8 cellular contexts compared by ENCODE assay signal in the genomic region with DNA sequence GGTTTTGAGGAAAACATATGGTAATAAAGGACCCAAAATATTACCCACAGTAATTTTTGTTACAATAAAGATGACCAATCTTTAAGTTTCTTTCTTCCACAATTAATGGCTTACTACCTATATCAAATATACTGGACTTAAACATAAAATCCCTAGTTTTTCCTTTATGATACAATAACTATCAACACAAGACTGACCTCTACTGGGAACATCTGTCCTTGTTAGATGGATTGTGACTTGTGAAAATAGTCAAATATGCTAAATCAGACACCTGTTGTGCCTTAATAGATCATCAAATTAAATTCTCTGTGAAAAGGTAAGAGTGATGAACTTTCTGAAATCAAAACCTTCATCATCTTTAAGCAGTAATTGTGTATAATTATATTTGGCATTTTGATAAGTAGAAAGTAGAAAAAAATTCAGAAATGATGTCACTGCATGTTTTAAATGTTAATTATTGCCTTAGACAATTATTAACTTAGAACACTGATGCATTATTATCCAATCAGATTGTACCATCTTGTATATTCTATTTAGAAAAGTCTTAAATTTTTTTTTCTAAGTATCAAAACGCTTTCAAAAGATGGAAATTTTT.
DNase-seq lines count a peak whose midpoint lies in the region; ATAC-seq and TF ChIP-seq lines count a peak whose summit lies in the region.

No MANE protein-coding gene starts in this region.

- H3K27ac ChIP-seq in IMR-90 (ENCODE audit: insufficient read depth, low read length) = no peak overlapping the region
- no peak overlapping the region for H3K27ac ChIP-seq in breast epithelium

- H3K27me3 ChIP-seq in IMR-90 (ENCODE audit: control insufficient read depth, insufficient read depth, low read length) (no peaks in the 10 kb centered on the region), breast epithelium (no peaks in the 10 kb centered on the region)

- H3K4me1 ChIP-seq in IMR-90 (ENCODE audit: control insufficient read depth, insufficient read depth, low read length) = no peaks in the 10 kb centered on the region
- no peaks in the 10 kb centered on the region for H3K4me1 ChIP-seq in breast epithelium

- no peak overlapping the region for H3K23ac ChIP-seq in IMR-90 (ENCODE audit: low read depth, low read length)

- intact Hi-C loops in IMR-90 (cut with micrococcal nuclease) = loop anchor here (1.0 to 2.0 kb wide), 2 partner anchors 292 to 773 kb away; no protein-coding TSS in a partner anchor
- intact Hi-C loops in breast epithelium (cut with DNase I; ENCODE audit: low total_unique reads) = no loop called here

- no peak overlapping the region for H3K4me3 Mint-ChIP-seq in nephron

- DNase-seq in ELR (ENCODE audit: low read depth) = peak; percentile 26
- peak; percentile 50 for DNase-seq in IMR-90
- no peak for DNase-seq in breast epithelium (ENCODE audit: low spot score in 2 of 2)
- no peak for DNase-seq in SKM-1 treated with dmso at 0.1 percent for 144 hours (lab: John Stamatoyannopoulos, UW; ENCODE audit: unreplicated experiment)
- DNase-seq in NCI-H345 treated with DMSO at 0.1 percent for 48 hours (lab: John Stamatoyannopoulos, UW; ENCODE audit: unreplicated experiment) = no peak

- H3K18ac ChIP-seq in IMR-90 (ENCODE audit: low read depth, low read length) = no peak overlapping the region

- H3K9me1 ChIP-seq in IMR-90 (ENCODE audit: insufficient read depth, low read length) = no peaks in the 10 kb centered on the region

- in situ Hi-C loops in IMR-90 (cut with MboI; ENCODE audit: low sequenced_read_pairs) = no loop called here

- TF ChIP-seq RAD21 in IMR-90 (IDR thresholded peaks at IDR 0.05; ENCODE audit: low read length) = peak; percentile 50

- no peak overlapping the region for H3K56ac ChIP-seq in IMR-90 (ENCODE audit: extremely low read depth, insufficient read depth, low read length)

- POLR2A ChIA-PET in IMR-90 (lab: Charles Lee; ENCODE audit: unreplicated experiment) = no interaction called here

- no peak overlapping the region for H2BK120ac ChIP-seq in IMR-90 (ENCODE audit: low read depth, low read length)

- H3K4me2 ChIP-seq in IMR-90 (ENCODE audit: low read depth, low read length) = no peak overlapping the region

- H3K4ac ChIP-seq in IMR-90 (ENCODE audit: low read depth, low read length) = no peak overlapping the region

- no peak overlapping the region for H2BK5ac ChIP-seq in IMR-90 (ENCODE audit: low read depth, low read length, poor library complexity, severe bottlenecking)

- H3K27ac Mint-ChIP-seq in nephron = no peak overlapping the region

- H4K8ac ChIP-seq in IMR-90 (ENCODE audit: low read depth in 2 of 2, low read length in 2 of 2) = no peak overlapping the region

- CTCF ChIA-PET in IMR-90 (lab: Yijun Ruan, JAX) = interaction anchor here (0.8 kb wide), 1 partner anchor 11 kb away, joined by 3 read pairs; no protein-coding TSS in a partner anchor

- H3K9me3 Mint-ChIP-seq in nephron = no peaks in the 10 kb centered on the region

- no peaks in the 10 kb centered on the region for H3K79me1 ChIP-seq in IMR-90 (ENCODE audit: low read depth in 1 of 2, low read length in 2 of 2)

- ATAC-seq in IMR-90 (ENCODE audit: low read depth) = peak; percentile 53; the same call in 1 of the 2 replicates
- ATAC-seq in HG03045 (IDR thresholded peaks at IDR 0.05; ENCODE audit: unreplicated experiment) = no peak
- no peak for ATAC-seq in GM21619 (IDR thresholded peaks at IDR 0.05; ENCODE audit: unreplicated experiment)

- no peak overlapping the region for H2AK9ac ChIP-seq in IMR-90 (replicated peaks; ENCODE audit: low read depth, low read length, poor library complexity)

- no peaks in the 10 kb centered on the region for H3K9me3 ChIP-seq in IMR-90 (ENCODE audit: control insufficient read depth, insufficient read depth, low read length)
- H3K9me3 ChIP-seq in breast epithelium = no peaks in the 10 kb centered on the region

- H3K36me3 Mint-ChIP-seq in nephron (ENCODE audit: low read depth) = peaks cover 8% of the 10 kb centered on the region

- H3K27me3 Mint-ChIP-seq in nephron (ENCODE audit: low read depth) = peaks cover 3% of the 10 kb centered on the region

- dilution Hi-C loops in IMR-90 (cut with HindIII; ENCODE audit: low sequenced_read_pairs, unreplicated experiment) = no loop called here

- H3K36me3 ChIP-seq in IMR-90 (ENCODE audit: control insufficient read depth, insufficient read depth, low read length) = no peaks in the 10 kb centered on the region
- H3K36me3 ChIP-seq in breast epithelium = no peaks in the 10 kb centered on the region

- BruUV-seq in IMR-90 (replicated peaks; lab: Mats Ljungman, UMichigan) = no TSS peak

- TF ChIP-seq CTCF in IMR-90 (conservative IDR thresholded peaks at IDR 0.05; ENCODE audit: low read depth, low read length) = peak; percentile 51
- TF ChIP-seq CTCF in breast epithelium (IDR thresholded peaks at IDR 0.05) = peak in 2 of 3 donors; percentile 18 to 19
- peak; percentile 38 to 63 (median 53) for TF ChIP-seq CTCF in nephron (IDR thresholded peaks at IDR 0.05; ENCODE audit: unreplicated experiment in 3 of 3)

- no peak overlapping the region for H3K9ac ChIP-seq in IMR-90 (ENCODE audit: low read depth, low read length)

- TF ChIP-seq POLR2A in IMR-90 (IDR thresholded peaks at IDR 0.05; ENCODE audit: low read depth, low read length) (no peak), breast epithelium (IDR thresholded peaks at IDR 0.05) (no peak)

- H2AK5ac ChIP-seq in IMR-90 (ENCODE audit: low read depth, low read length) = no peak overlapping the region

- no peak overlapping the region for H2BK15ac ChIP-seq in IMR-90 (ENCODE audit: low read depth, low read length)

- H3K14ac ChIP-seq in IMR-90 (replicated peaks; ENCODE audit: low read depth, low read length) = no peak overlapping the region

- no peak overlapping the region for H4K91ac ChIP-seq in IMR-90 (ENCODE audit: insufficient read depth, low read depth, low read length)

- H4K5ac ChIP-seq in IMR-90 (ENCODE audit: low read depth, low read length) = no peak overlapping the region

- no CpG with 5 or more reads among the region's 1 CpG for WGBS in IMR-90 (ENCODE audit: extremely low coverage in 2 of 2, insufficient read length in 1 of 2), 2 experiments

- no peak overlapping the region for H2AFZ ChIP-seq in IMR-90 (replicated peaks; ENCODE audit: low read length, poor library complexity)

- no peaks in the 10 kb centered on the region for H3K4me1 Mint-ChIP-seq in nephron

- no peaks in the 10 kb centered on the region for H4K20me1 ChIP-seq in IMR-90 (ENCODE audit: insufficient read depth, low read length)

- H3K4me3 ChIP-seq in IMR-90 (ENCODE audit: insufficient read depth, low read depth, low read length) = no peak overlapping the region
- H3K4me3 ChIP-seq in breast epithelium = no peak overlapping the region

- H2BK20ac ChIP-seq in IMR-90 (ENCODE audit: low read depth, low read length) = no peak overlapping the region

TF ChIP-seq in IMR-90, 13 proteins besides CTCF, POLR2A, EP300 and RAD21:
- TF ChIP-seq SMC3 (IDR thresholded peaks at IDR 0.05; ENCODE audit: low read depth, low read length) (peak; percentile 47; the same call in 1 of the 2 replicates), CHD1 (IDR thresholded peaks at IDR 0.05; ENCODE audit: low read depth, low read length) (no peak), RFX5 (IDR thresholded peaks at IDR 0.05; ENCODE audit: low read depth, low read length) (no peak), BHLHE40 (IDR thresholded peaks at IDR 0.05; ENCODE audit: low read depth, low read length) (no peak)

Comparison
In these comparisons a context has a peak if more than half of its experiments do, and no peak if none do; other contexts are left out.
1. DNase-seq: peak in ELR (single experiment) and IMR-90 (single experiment); none in breast epithelium (0 of 2), SKM-1 treated with dmso at 0.1 percent for 144 hours (single experiment) and NCI-H345 treated with DMSO at 0.1 percent for 48 hours (single experiment).
2. Peak in every context shown above with its lines, with median percentiles within 50 percentile points of each other: CTCF ChIP-seq.